1 cellular context compared by ENCODE assay signal in the genomic region with DNA sequence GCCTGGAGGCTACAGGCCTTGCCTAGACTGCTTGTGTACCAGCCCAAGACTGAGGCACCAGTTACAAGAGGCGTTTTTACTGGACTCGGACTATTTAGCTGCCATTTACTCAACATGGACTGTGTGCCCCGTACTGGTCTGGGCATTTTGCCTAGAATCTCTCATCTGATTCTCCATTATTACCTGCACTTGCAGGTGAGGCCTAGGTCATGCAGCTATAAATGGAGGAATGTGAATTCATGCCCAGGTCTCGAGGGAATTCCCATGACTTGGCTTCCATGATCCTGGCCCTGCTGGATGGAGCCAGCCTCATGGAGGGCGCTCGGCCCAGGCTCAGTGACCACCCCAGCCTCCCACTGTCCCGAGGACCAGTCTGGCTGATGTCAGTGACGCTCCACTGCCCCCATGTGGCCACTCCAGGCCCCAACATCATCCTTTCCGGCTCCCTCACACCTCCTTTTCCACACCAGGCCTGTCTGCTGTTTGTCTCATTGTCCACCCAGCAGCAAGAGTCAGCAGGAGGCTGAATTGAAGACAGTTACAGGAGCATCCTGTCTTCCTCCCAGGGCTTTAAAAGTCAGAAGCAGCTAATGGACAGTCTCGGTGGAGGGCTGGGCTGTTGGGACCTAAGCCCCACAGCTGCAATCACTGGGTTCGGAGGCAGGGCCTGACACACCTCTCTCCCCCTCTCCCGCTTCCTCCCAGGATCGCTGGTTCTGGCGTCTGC.
TF ChIP-seq lines count a peak whose summit lies in the region.

No MANE protein-coding gene starts in this region.

TF ChIP-seq in K562, 482 proteins besides CTCF, POLR2A, EP300 and RAD21 (continued from another document and continues in another):
- TF ChIP-seq, protein P1, sequence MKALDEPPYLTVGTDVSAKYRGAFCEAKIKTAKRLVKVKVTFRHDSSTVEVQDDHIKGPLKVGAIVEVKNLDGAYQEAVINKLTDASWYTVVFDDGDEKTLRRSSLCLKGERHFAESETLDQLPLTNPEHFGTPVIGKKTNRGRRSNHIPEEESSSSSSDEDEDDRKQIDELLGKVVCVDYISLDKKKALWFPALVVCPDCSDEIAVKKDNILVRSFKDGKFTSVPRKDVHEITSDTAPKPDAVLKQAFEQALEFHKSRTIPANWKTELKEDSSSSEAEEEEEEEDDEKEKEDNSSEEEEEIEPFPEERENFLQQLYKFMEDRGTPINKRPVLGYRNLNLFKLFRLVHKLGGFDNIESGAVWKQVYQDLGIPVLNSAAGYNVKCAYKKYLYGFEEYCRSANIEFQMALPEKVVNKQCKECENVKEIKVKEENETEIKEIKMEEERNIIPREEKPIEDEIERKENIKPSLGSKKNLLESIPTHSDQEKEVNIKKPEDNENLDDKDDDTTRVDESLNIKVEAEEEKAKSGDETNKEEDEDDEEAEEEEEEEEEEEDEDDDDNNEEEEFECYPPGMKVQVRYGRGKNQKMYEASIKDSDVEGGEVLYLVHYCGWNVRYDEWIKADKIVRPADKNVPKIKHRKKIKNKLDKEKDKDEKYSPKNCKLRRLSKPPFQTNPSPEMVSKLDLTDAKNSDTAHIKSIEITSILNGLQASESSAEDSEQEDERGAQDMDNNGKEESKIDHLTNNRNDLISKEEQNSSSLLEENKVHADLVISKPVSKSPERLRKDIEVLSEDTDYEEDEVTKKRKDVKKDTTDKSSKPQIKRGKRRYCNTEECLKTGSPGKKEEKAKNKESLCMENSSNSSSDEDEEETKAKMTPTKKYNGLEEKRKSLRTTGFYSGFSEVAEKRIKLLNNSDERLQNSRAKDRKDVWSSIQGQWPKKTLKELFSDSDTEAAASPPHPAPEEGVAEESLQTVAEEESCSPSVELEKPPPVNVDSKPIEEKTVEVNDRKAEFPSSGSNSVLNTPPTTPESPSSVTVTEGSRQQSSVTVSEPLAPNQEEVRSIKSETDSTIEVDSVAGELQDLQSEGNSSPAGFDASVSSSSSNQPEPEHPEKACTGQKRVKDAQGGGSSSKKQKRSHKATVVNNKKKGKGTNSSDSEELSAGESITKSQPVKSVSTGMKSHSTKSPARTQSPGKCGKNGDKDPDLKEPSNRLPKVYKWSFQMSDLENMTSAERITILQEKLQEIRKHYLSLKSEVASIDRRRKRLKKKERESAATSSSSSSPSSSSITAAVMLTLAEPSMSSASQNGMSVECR (CRISPR knock-in tag; IDR thresholded peaks at IDR 0.05) = no peak
- TF ChIP-seq ZNF76 (CRISPR knock-in tag; IDR thresholded peaks at IDR 0.05; ENCODE audit: borderline replicate concordance) = no peak
- TF ChIP-seq CEBPB (tag; IDR thresholded peaks at IDR 0.05) = no peak
- TF ChIP-seq HNRNPL (IDR thresholded peaks at IDR 0.05; ENCODE audit: low read depth, low read length) = no peak
- TF ChIP-seq, protein P2, sequence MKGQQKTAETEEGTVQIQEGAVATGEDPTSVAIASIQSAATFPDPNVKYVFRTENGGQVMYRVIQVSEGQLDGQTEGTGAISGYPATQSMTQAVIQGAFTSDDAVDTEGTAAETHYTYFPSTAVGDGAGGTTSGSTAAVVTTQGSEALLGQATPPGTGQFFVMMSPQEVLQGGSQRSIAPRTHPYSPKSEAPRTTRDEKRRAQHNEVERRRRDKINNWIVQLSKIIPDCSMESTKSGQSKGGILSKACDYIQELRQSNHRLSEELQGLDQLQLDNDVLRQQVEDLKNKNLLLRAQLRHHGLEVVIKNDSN (CRISPR knock-in tag; IDR thresholded peaks at IDR 0.05) = no peak
- TF ChIP-seq SRSF3 (IDR thresholded peaks at IDR 0.05; ENCODE audit: insufficient read depth, low read length) = no peak
- TF ChIP-seq GTF2F1 (IDR thresholded peaks at IDR 0.05; ENCODE audit: low read depth, low read length) = no peak
- no peak for TF ChIP-seq PCBP2 (IDR thresholded peaks at IDR 0.05; ENCODE audit: low read depth, low read length, poor library complexity, severe bottlenecking)
- no peak for TF ChIP-seq PRMT5 (CRISPR knock-in tag; IDR thresholded peaks at IDR 0.05)
- TF ChIP-seq, protein P3, sequence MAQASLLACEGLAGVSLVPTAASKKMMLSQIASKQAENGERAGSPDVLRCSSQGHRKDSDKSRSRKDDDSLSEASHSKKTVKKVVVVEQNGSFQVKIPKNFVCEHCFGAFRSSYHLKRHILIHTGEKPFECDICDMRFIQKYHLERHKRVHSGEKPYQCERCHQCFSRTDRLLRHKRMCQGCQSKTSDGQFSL (CRISPR knock-in tag; IDR thresholded peaks at IDR 0.05) = no peak
- TF ChIP-seq, protein P3 (tag; IDR thresholded peaks at IDR 0.05) = no peak
- TF ChIP-seq HDAC8 (tag; IDR thresholded peaks at IDR 0.05) = no peak
- no peak for TF ChIP-seq FIP1L1 (IDR thresholded peaks at IDR 0.05; ENCODE audit: low read depth, low read length, poor library complexity, severe bottlenecking)
- TF ChIP-seq EGR1 (conservative IDR thresholded peaks at IDR 0.05) = no peak
- no peak for TF ChIP-seq ARHGAP35 (IDR thresholded peaks at IDR 0.05; ENCODE audit: partially characterized antibody)
- no peak for TF ChIP-seq YY1 (IDR thresholded peaks at IDR 0.05; ENCODE audit: borderline replicate concordance in 1 of 3, control insufficient read depth in 1 of 3, extremely low read depth in 1 of 3, insufficient read depth in 3 of 3, insufficient read length in 1 of 3, insufficient replicate concordance in 2 of 3, low read depth in 1 of 3, low read length in 2 of 3)
- no peak for TF ChIP-seq ILK (tag; IDR thresholded peaks at IDR 0.05; ENCODE audit: borderline replicate concordance, low read depth)
- TF ChIP-seq, protein P4, sequence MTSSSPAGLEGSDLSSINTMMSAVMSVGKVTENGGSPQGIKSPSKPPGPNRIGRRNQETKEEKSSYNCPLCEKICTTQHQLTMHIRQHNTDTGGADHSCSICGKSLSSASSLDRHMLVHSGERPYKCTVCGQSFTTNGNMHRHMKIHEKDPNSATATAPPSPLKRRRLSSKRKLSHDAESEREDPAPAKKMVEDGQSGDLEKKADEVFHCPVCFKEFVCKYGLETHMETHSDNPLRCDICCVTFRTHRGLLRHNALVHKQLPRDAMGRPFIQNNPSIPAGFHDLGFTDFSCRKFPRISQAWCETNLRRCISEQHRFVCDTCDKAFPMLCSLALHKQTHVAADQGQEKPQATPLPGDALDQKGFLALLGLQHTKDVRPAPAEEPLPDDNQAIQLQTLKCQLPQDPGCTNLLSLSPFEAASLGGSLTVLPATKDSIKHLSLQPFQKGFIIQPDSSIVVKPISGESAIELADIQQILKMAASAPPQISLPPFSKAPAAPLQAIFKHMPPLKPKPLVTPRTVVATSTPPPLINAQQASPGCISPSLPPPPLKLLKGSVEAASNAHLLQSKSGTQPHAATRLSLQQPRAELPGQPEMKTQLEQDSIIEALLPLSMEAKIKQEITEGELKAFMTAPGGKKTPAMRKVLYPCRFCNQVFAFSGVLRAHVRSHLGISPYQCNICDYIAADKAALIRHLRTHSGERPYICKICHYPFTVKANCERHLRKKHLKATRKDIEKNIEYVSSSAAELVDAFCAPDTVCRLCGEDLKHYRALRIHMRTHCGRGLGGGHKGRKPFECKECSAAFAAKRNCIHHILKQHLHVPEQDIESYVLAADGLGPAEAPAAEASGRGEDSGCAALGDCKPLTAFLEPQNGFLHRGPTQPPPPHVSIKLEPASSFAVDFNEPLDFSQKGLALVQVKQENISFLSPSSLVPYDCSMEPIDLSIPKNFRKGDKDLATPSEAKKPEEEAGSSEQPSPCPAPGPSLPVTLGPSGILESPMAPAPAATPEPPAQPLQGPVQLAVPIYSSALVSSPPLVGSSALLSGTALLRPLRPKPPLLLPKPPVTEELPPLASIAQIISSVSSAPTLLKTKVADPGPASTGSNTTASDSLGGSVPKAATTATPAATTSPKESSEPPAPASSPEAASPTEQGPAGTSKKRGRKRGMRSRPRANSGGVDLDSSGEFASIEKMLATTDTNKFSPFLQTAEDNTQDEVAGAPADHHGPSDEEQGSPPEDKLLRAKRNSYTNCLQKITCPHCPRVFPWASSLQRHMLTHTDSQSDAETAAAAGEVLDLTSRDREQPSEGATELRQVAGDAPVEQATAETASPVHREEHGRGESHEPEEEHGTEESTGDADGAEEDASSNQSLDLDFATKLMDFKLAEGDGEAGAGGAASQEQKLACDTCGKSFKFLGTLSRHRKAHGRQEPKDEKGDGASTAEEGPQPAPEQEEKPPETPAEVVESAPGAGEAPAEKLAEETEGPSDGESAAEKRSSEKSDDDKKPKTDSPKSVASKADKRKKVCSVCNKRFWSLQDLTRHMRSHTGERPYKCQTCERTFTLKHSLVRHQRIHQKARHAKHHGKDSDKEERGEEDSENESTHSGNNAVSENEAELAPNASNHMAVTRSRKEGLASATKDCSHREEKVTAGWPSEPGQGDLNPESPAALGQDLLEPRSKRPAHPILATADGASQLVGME (CRISPR knock-in tag; IDR thresholded peaks at IDR 0.05) = no peak
- no peak for TF ChIP-seq NR1H2 (CRISPR knock-in tag; IDR thresholded peaks at IDR 0.05)
- TF ChIP-seq, protein P5, sequence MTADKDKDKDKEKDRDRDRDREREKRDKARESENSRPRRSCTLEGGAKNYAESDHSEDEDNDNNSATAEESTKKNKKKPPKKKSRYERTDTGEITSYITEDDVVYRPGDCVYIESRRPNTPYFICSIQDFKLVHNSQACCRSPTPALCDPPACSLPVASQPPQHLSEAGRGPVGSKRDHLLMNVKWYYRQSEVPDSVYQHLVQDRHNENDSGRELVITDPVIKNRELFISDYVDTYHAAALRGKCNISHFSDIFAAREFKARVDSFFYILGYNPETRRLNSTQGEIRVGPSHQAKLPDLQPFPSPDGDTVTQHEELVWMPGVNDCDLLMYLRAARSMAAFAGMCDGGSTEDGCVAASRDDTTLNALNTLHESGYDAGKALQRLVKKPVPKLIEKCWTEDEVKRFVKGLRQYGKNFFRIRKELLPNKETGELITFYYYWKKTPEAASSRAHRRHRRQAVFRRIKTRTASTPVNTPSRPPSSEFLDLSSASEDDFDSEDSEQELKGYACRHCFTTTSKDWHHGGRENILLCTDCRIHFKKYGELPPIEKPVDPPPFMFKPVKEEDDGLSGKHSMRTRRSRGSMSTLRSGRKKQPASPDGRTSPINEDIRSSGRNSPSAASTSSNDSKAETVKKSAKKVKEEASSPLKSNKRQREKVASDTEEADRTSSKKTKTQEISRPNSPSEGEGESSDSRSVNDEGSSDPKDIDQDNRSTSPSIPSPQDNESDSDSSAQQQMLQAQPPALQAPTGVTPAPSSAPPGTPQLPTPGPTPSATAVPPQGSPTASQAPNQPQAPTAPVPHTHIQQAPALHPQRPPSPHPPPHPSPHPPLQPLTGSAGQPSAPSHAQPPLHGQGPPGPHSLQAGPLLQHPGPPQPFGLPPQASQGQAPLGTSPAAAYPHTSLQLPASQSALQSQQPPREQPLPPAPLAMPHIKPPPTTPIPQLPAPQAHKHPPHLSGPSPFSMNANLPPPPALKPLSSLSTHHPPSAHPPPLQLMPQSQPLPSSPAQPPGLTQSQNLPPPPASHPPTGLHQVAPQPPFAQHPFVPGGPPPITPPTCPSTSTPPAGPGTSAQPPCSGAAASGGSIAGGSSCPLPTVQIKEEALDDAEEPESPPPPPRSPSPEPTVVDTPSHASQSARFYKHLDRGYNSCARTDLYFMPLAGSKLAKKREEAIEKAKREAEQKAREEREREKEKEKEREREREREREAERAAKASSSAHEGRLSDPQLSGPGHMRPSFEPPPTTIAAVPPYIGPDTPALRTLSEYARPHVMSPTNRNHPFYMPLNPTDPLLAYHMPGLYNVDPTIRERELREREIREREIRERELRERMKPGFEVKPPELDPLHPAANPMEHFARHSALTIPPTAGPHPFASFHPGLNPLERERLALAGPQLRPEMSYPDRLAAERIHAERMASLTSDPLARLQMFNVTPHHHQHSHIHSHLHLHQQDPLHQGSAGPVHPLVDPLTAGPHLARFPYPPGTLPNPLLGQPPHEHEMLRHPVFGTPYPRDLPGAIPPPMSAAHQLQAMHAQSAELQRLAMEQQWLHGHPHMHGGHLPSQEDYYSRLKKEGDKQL (CRISPR knock-in tag; IDR thresholded peaks at IDR 0.05; ENCODE audit: borderline replicate concordance) = no peak
- TF ChIP-seq ARID2 (IDR thresholded peaks at IDR 0.05) = 0 out of 2 replicates have a peak, but pooled peaks have one; percentile 17
- TF ChIP-seq JUN (IDR thresholded peaks at IDR 0.05; ENCODE audit: borderline replicate concordance, low read depth, low read length) = no peak
- 0 out of 2 replicates have a peak, but pooled peaks have one; percentile 36 for TF ChIP-seq JUN (CRISPR knock-in tag; IDR thresholded peaks at IDR 0.05; ENCODE audit: borderline replicate concordance)
- no peak for TF ChIP-seq DACH1 (IDR thresholded peaks at IDR 0.05; ENCODE audit: partially characterized antibody)
- TF ChIP-seq MCM7 (IDR thresholded peaks at IDR 0.05) = no peak
- TF ChIP-seq, protein P6, sequence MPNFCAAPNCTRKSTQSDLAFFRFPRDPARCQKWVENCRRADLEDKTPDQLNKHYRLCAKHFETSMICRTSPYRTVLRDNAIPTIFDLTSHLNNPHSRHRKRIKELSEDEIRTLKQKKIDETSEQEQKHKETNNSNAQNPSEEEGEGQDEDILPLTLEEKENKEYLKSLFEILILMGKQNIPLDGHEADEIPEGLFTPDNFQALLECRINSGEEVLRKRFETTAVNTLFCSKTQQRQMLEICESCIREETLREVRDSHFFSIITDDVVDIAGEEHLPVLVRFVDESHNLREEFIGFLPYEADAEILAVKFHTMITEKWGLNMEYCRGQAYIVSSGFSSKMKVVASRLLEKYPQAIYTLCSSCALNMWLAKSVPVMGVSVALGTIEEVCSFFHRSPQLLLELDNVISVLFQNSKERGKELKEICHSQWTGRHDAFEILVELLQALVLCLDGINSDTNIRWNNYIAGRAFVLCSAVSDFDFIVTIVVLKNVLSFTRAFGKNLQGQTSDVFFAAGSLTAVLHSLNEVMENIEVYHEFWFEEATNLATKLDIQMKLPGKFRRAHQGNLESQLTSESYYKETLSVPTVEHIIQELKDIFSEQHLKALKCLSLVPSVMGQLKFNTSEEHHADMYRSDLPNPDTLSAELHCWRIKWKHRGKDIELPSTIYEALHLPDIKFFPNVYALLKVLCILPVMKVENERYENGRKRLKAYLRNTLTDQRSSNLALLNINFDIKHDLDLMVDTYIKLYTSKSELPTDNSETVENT (CRISPR knock-in tag; IDR thresholded peaks at IDR 0.05) = no peak
- no peak for TF ChIP-seq SMARCB1 (IDR thresholded peaks at IDR 0.05; ENCODE audit: insufficient read length, low read depth)
- TF ChIP-seq SRSF7 (optimal IDR thresholded peaks at IDR 0.05; ENCODE audit: low read depth, low read length) = no peak
- TF ChIP-seq CBX8 (IDR thresholded peaks at IDR 0.05; ENCODE audit: borderline replicate concordance, extremely low read depth, low read depth, low read length, poor library complexity, severe bottlenecking) = no peak
- TF ChIP-seq SMARCA5 (IDR thresholded peaks at IDR 0.05) = no peak
- TF ChIP-seq HMG20A (CRISPR knock-in tag; conservative IDR thresholded peaks at IDR 0.05) = no peak
- TF ChIP-seq KLF1 (tag; IDR thresholded peaks at IDR 0.05) = no peak
- no peak for TF ChIP-seq RHOXF2B (CRISPR knock-in tag; conservative IDR thresholded peaks at IDR 0.05)
- no peak for TF ChIP-seq GTF2A2 (tag; IDR thresholded peaks at IDR 0.05)
- no peak for TF ChIP-seq POLR2AphosphoS2 (IDR thresholded peaks at IDR 0.05; ENCODE audit: low read length)
- TF ChIP-seq TGIF2 (CRISPR knock-in tag; IDR thresholded peaks at IDR 0.05) = no peak
